ENCODE assay signal across 9 cellular contexts in the genomic region with DNA sequence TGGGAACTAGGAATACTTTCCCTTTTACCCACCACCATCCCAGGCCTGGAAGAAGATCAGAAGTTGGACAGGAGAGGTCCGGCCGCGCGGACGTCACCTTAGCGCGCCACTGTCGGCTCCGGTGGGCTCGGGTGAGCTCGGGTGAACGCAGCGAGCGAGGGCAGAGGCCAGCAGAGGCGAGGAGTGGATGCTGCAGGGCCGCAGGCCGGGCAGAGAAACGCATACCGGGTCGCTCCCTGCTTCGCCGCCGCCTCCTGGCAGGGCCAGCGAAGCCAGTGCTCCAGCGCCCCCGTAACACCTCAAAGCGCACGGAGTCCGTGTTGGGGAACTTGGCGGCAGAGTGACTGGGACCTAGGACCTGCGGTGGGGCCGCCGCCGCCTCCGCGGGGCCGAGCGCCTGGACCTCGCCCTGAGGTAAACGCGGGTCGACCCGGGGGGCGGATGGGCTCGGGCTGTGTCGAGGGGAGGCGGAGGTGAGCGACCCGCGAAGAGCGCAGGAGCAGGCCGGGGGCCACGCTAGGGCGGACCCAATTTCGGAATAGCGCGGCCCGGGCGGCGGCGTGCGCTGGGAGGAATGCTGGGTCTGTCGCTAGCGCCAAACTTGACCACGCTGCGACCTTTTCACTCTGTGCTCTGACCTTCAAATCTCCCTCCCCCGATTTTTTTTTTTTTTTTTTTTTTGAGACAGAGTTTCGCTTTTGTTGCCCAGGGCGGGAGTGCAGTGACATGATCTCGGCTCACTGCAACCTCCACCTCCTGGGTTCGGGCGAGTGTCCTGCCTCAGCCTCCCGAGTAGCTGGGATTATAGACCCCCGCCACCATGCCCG. TPM values are rescaled to one million over a fixed set of nuclear protein-coding genes. Genes with fewer than 3 reads are reported as not detected.
DNase-seq lines count a peak whose midpoint lies in the region; ATAC-seq and TF ChIP-seq lines count a peak whose summit lies in the region.
"Had no signal": no experiment of that assay in that cellular context is flagged by ENCODE, and none has a peak within 500 bp of the region (broad histone marks: within the 10 kb centered on the region; RNA-seq: fewer than 3 reads in every experiment).

No MANE protein-coding gene starts in this region.

- no peaks in the 10 kb centered on the region for H3K9me3 Mint-ChIP-seq in T-cell
- no peaks in the 10 kb centered on the region for H3K9me3 Mint-ChIP-seq in nephron

- TF ChIP-seq CTCF in fibroblast of pulmonary artery (IDR thresholded peaks at IDR 0.05; ENCODE audit: low read length, missing control alignments) (no peak), nephron (IDR thresholded peaks at IDR 0.05; ENCODE audit: unreplicated experiment in 3 of 3) (no peak)

- POLR2A ChIA-PET in T-cell (lab: Charles Lee) = no interaction called here

- H3K27me3 Mint-ChIP-seq in T-cell (peaks cover 22 to 54% of the 10 kb centered on the region in 2 donors), nephron (ENCODE audit: low read depth) (peaks cover 28% of the 10 kb centered on the region)

- H3K27ac Mint-ChIP-seq in T-cell = no peak overlapping the region
- H3K27ac Mint-ChIP-seq in nephron = peak overlapping the region; percentile 13 to 84 (median 80)

- H3K4me1 Mint-ChIP-seq in T-cell (peaks cover 0 to 8% (median 2%) of the 10 kb centered on the region in 3 donors), nephron (no peaks in the 10 kb centered on the region)

- CTCF ChIA-PET in T-cell (lab: Charles Lee) = interaction anchor here in 1 of 2 donors (1.2 kb wide), 1 partner anchor 74 kb away, joined by 7 read pairs; no protein-coding TSS in a partner anchor

- H3K36me3 Mint-ChIP-seq in T-cell (no peaks in the 10 kb centered on the region), nephron (ENCODE audit: low read depth) (no peaks in the 10 kb centered on the region)

- DNase-seq in COLO668 (lab: John Stamatoyannopoulos, UW; ENCODE audit: unreplicated experiment) (peak; percentile 23), T-cell (peak in 1 of 34 experiments; percentile 18), fibroblast of pulmonary artery (ENCODE audit: low read depth) (peak; percentile 61), nucleus accumbens (lab: John Stamatoyannopoulos, UW) (no peak), H4 (ENCODE audit: low spot score) (no peak)

- peak; percentile 53 to 72 (median 62) for ATAC-seq in T-cell (replicated peaks in 1 of 4)
- no peak for ATAC-seq in GM19395 (IDR thresholded peaks at IDR 0.05; ENCODE audit: unreplicated experiment)
- ATAC-seq in GM18519 (IDR thresholded peaks at IDR 0.05; ENCODE audit: low FRiP score, unreplicated experiment) = no peak

- H3K4me3 ChIP-seq in fibroblast of pulmonary artery (replicated peaks; ENCODE audit: low read depth, low read length) = peak overlapping the region; percentile 52

- H3K4me3 Mint-ChIP-seq in T-cell = peak overlapping the region; percentile 47 to 71 (median 47)
- H3K4me3 Mint-ChIP-seq in nephron = peak overlapping the region; percentile 78 to 86 (median 86)

RNA-seq across cellular contexts. Expression of gene CYP11A1, which starts 1.6 kb away (rescaled TPM):
- under 1 TPM in 3 of 5 donors, not detected in 2; 0.47 to 0.79 (median 0.49) TPM for total RNA-seq in T-cell
- not detected in 2 replicates for total RNA-seq in H4 (2014; rRNA removed; shearing (Covaris generic))
- total RNA-seq: dermis microvascular lymphatic vessel endothelial cell had no signal

Comparison
In these comparisons a context has a peak if more than half of its experiments do, and no peak if none do; other contexts are left out.
1. DNase-seq: peak in COLO668 (single experiment) and fibroblast of pulmonary artery (single experiment); none in nucleus accumbens (0 of 56) and H4 (single experiment).
2. ATAC-seq: peak in T-cell (4 of 4); none in GM19395 (single experiment) and GM18519 (single experiment).
3. H3K27ac Mint-ChIP-seq: peak in nephron (3 of 3); none in T-cell (0 of 2).